Comparison of ENCODE assay signal across 30 cellular contexts in genomic region chr2:164371916-164372315, GRCh38.
"Had no signal": no experiment of that assay in that cellular context is flagged by ENCODE, and none has a peak within 500 bp of the region (broad histone marks: within the 10 kb centered on the region; RNA-seq: fewer than 3 reads in every experiment).

No MANE protein-coding gene starts in this region.

- FAIRE-seq: TTC549 had no signal

- H3K4me1 ChIP-seq: breast epithelium, Peyer's patch had no signal

- H3K4me3 ChIP-seq: breast epithelium, MG63, Peyer's patch had no signal

- H3K27me3 ChIP-seq: breast epithelium, MG63, Peyer's patch had no signal

- H3K27ac ChIP-seq: breast epithelium, Peyer's patch, VCaP had no signal

- H3K9me3 ChIP-seq: MG63, Peyer's patch had no signal

- DNase-seq: activated CD4-positive, alpha-beta memory T cell treated with anti-CD3 and anti-CD28 coated beads, Interleukin-2, amount 10 ng/mL, durations not matched to agents 7 days and 5 days; activated CD4-positive, alpha-beta T cell treated with anti-CD3 and anti-CD28 coated beads, Interleukin-2, amount 50 U/mL, for 1 hour; activated CD4-positive, CD25-positive, alpha-beta regulatory T cell; activated gamma-delta T cell treated with Interleukin-2 at 50 U/mL for 16 hours; activated naive CD4-positive, alpha-beta T cell treated with anti-CD3 and anti-CD28 coated beads, Interleukin-2, amount 10 ng/mL, durations not matched to agents 7 days and 5 days; activated naive CD8-positive, alpha-beta T cell treated with anti-CD3 and anti-CD28 coated beads for 36 hours; activated T-cell treated with anti-CD3 and anti-CD28 coated beads for 4 hours; activated T-cell treated with anti-CD3 and anti-CD28 coated beads, Interleukin-2, amount 50 U/mL, for 48 hours; anterior cingulate cortex; central memory CD4-positive, alpha-beta T cell; KG1; MG63; MV-4-11; NCI-H1092 treated with DMSO at 0.1 percent for 48 hours; NCI-H1417 treated with DMSO at 0.1 percent for 48 hours; NCI-H1694; NCI-H2029; NCI-H2107; NCI-H2171 treated with DMSO at 0.1 percent for 48 hours; NCI-H345; NCI-H510A; NCI-H526 treated with DMSO at 0.1 percent for 48 hours; NCI-H82; OCI-M1; Peyer's patch; SHP77; T-helper 9 cell had no signal

- H3K36me3 ChIP-seq: breast epithelium, MG63, Peyer's patch had no signal
